15 cellular contexts compared by ENCODE assay signal in genomic region chr6:107600111-107600510, GRCh38.
"Had no signal": no experiment of that assay in that cellular context is flagged by ENCODE, and none has a peak within 500 bp of the region (broad histone marks: within the 10 kb centered on the region; RNA-seq: fewer than 3 reads in every experiment).

No MANE protein-coding gene starts in this region.

- H3K9me3 ChIP-seq: body of pancreas, gastroesophageal sphincter, lower lobe of right lung, thyroid gland, uterus had no signal

- H3K27me3 ChIP-seq: body of pancreas, gastroesophageal sphincter, thyroid gland, uterus had no signal

- ATAC-seq: activated T-helper 17 cell treated with anti-CD3 and anti-CD28 coated beads, Interleukin-2, amount 50 U/mL, for 72 hours; effector memory CD8-positive, alpha-beta T cell; gastroesophageal sphincter; natural killer cell treated with Interleukin-12 subunit alpha and Interleukin-12 subunit beta and Interleukin-15 and Interleukin-18, amount 100 ng/mL, for 72 hours had no signal

- H3K4me1 Mint-ChIP-seq: activated CD4-positive, alpha-beta T cell treated with anti-CD3 and anti-CD28 coated beads, Interleukin-2, amount 10 ng/mL, durations not matched to agents 7 days and 5 days; activated T-helper 17 cell treated with anti-CD3 and anti-CD28 coated beads, Interleukin-2, amount 50 U/mL, for 72 hours; central memory CD8-positive, alpha-beta T cell had no signal

- DNase-seq: activated CD4-positive, alpha-beta T cell treated with anti-CD3 and anti-CD28 coated beads, Interleukin-2, amount 10 ng/mL, durations not matched to agents 7 days and 5 days; activated CD4-positive, CD25-positive, alpha-beta regulatory T cell; activated naive CD4-positive, alpha-beta T cell treated with anti-CD3 and anti-CD28 coated beads, Interleukin-2, amount 50 U/mL, for 16 hours; activated T-cell treated with anti-CD3 and anti-CD28 coated beads for 4 hours; body of pancreas; effector memory CD8-positive, alpha-beta T cell; lower lobe of right lung; T-helper 2 cell; thyroid gland; uterus had no signal

- H3K4me1 ChIP-seq: body of pancreas, lower lobe of right lung, uterus had no signal

- H3K27ac Mint-ChIP-seq: activated CD4-positive, alpha-beta T cell treated with anti-CD3 and anti-CD28 coated beads, Interleukin-2, amount 10 ng/mL, durations not matched to agents 7 days and 5 days; activated T-helper 17 cell treated with anti-CD3 and anti-CD28 coated beads, Interleukin-2, amount 50 U/mL, for 72 hours; dendritic cell treated with granulocyte-macrophage colony-stimulating factor and Interleukin-4, amounts not matched to agents 40 ng/mL and 50 ng/mL, for 4 days; effector memory CD8-positive, alpha-beta T cell; natural killer cell treated with Interleukin-12 subunit alpha and Interleukin-12 subunit beta and Interleukin-15 and Interleukin-18, amount 100 ng/mL, for 72 hours had no signal

- H3K27ac ChIP-seq: body of pancreas, gastroesophageal sphincter, lower lobe of right lung, thyroid gland, uterus had no signal

- H3K9me3 Mint-ChIP-seq: activated CD4-positive, alpha-beta T cell treated with anti-CD3 and anti-CD28 coated beads, Interleukin-2, amount 10 ng/mL, durations not matched to agents 7 days and 5 days; activated T-helper 17 cell treated with anti-CD3 and anti-CD28 coated beads, Interleukin-2, amount 50 U/mL, for 72 hours; central memory CD8-positive, alpha-beta T cell; dendritic cell treated with granulocyte-macrophage colony-stimulating factor and Interleukin-4, amounts not matched to agents 40 ng/mL and 50 ng/mL, for 4 days; effector memory CD8-positive, alpha-beta T cell; natural killer cell treated with Interleukin-12 subunit alpha and Interleukin-12 subunit beta and Interleukin-15 and Interleukin-18, amount 100 ng/mL, for 72 hours had no signal

- H3K27me3 Mint-ChIP-seq: central memory CD8-positive, alpha-beta T cell had no signal

- H3K36me3 ChIP-seq: gastroesophageal sphincter, lower lobe of right lung, thyroid gland, uterus had no signal

- H3K36me3 Mint-ChIP-seq: natural killer cell treated with Interleukin-12 subunit alpha and Interleukin-12 subunit beta and Interleukin-15 and Interleukin-18, amount 100 ng/mL, for 72 hours had no signal

- H3K4me3 Mint-ChIP-seq: activated CD4-positive, alpha-beta T cell treated with anti-CD3 and anti-CD28 coated beads, Interleukin-2, amount 10 ng/mL, durations not matched to agents 7 days and 5 days; activated T-helper 17 cell treated with anti-CD3 and anti-CD28 coated beads, Interleukin-2, amount 50 U/mL, for 72 hours; central memory CD8-positive, alpha-beta T cell; dendritic cell treated with granulocyte-macrophage colony-stimulating factor and Interleukin-4, amounts not matched to agents 40 ng/mL and 50 ng/mL, for 4 days; effector memory CD8-positive, alpha-beta T cell; natural killer cell treated with Interleukin-12 subunit alpha and Interleukin-12 subunit beta and Interleukin-15 and Interleukin-18, amount 100 ng/mL, for 72 hours had no signal

- H3K4me3 ChIP-seq: body of pancreas, gastroesophageal sphincter, lower lobe of right lung, thyroid gland, uterus had no signal
